In the genomic region with DNA sequence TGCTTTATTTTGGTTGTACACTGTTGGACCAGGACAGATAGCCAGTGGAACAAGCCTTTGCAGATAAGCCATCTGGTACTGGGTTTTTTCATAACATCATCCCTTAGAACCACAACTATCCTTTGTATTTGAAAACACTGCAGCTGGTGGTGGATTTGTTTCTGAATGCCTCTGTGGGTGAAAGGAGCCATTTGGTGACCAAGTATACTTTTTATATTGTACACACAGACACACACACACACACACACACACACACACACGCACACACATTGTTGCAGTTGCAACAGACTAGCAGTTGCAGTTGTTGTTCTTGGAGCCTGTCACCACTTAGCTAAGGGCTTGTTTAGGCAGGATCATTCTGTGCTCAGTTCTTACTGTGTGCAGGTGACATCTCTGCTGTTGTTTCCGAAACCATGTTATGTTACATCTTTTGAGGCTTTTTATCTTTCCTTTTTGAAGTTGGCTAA, we compare ENCODE assay signal across 13 cellular contexts. TPM values are rescaled to one million over a fixed set of nuclear protein-coding genes. Genes with fewer than 3 reads are reported as not detected.
DNase-seq lines count a peak whose midpoint lies in the region; ATAC-seq lines count a peak whose summit lies in the region.
"Had no signal": no experiment of that assay in that cellular context is flagged by ENCODE, and none has a peak within 500 bp of the region (broad histone marks: within the 10 kb centered on the region; RNA-seq: fewer than 3 reads in every experiment).

No MANE protein-coding gene starts in this region.

- no peak overlapping the region for H3K27ac Mint-ChIP-seq in activated T-cell treated with anti-CD3 and anti-CD28 coated beads, Interleukin-2, amount 50 U/mL, for 72 hours
- no peak overlapping the region for H3K27ac Mint-ChIP-seq in naive thymus-derived CD8-positive, alpha-beta T cell
- H3K27ac Mint-ChIP-seq: CD4-positive, alpha-beta T cell; T-cell had no signal

- DNase-seq in anterior cingulate cortex (lab: John Stamatoyannopoulos, UW) (peak in 38 of 58 donors; percentile 4 to 66 (median 32)), medulla oblongata (ENCODE audit: extremely low spot score) (peak; percentile 42), SKM-1 treated with dmso at 0.1 percent for 144 hours (lab: John Stamatoyannopoulos, UW; ENCODE audit: unreplicated experiment) (no peak), LoVo (ENCODE audit: low spot score) (no peak)
- DNase-seq in activated T-cell treated with anti-CD3 and anti-CD28 coated beads, Interleukin-2, amount 50 U/mL, for 72 hours: no peak
- DNase-seq in naive thymus-derived CD8-positive, alpha-beta T cell: no peak
- DNase-seq: CD4-positive, alpha-beta T cell; Karpas-422; NCI-H69; T-cell had no signal

- no peaks in the 10 kb centered on the region for H3K36me3 Mint-ChIP-seq in activated T-cell treated with anti-CD3 and anti-CD28 coated beads, Interleukin-2, amount 50 U/mL, for 72 hours (ENCODE audit: insufficient read depth in 2 of 2)
- H3K36me3 Mint-ChIP-seq in naive thymus-derived CD8-positive, alpha-beta T cell: peaks cover 0 to 5% (median 4%) of the 10 kb centered on the region in 3 donors

- no peaks in the 10 kb centered on the region for H3K27me3 Mint-ChIP-seq in activated T-cell treated with anti-CD3 and anti-CD28 coated beads, Interleukin-2, amount 50 U/mL, for 72 hours (ENCODE audit: low read depth)
- H3K27me3 Mint-ChIP-seq in naive thymus-derived CD8-positive, alpha-beta T cell: no peaks in the 10 kb centered on the region
- H3K27me3 Mint-ChIP-seq: CD4-positive, alpha-beta T cell; T-cell had no signal

- POLR2A ChIA-PET in naive thymus-derived CD8-positive, alpha-beta T cell (lab: Charles Lee): no interaction called here

- no peak overlapping the region for H3K4me3 Mint-ChIP-seq in activated T-cell treated with anti-CD3 and anti-CD28 coated beads, Interleukin-2, amount 50 U/mL, for 72 hours
- H3K4me3 Mint-ChIP-seq in naive thymus-derived CD8-positive, alpha-beta T cell: no peak overlapping the region
- H3K4me3 Mint-ChIP-seq: CD4-positive, alpha-beta T cell; T-cell had no signal

- H3K4me1 Mint-ChIP-seq in activated T-cell treated with anti-CD3 and anti-CD28 coated beads, Interleukin-2, amount 50 U/mL, for 72 hours (ENCODE audit: low read depth): no peaks in the 10 kb centered on the region
- H3K4me1 Mint-ChIP-seq in naive thymus-derived CD8-positive, alpha-beta T cell: no peaks in the 10 kb centered on the region
- H3K4me1 Mint-ChIP-seq: T-cell had no signal

- peaks cover 0 to 2% of the 10 kb centered on the region in 2 donors for H3K9me3 Mint-ChIP-seq in activated T-cell treated with anti-CD3 and anti-CD28 coated beads, Interleukin-2, amount 50 U/mL, for 72 hours
- no peaks in the 10 kb centered on the region for H3K9me3 Mint-ChIP-seq in naive thymus-derived CD8-positive, alpha-beta T cell
- H3K9me3 Mint-ChIP-seq: CD4-positive, alpha-beta T cell; T-cell had no signal

- peak; percentile 11 for ATAC-seq in GM18519 (IDR thresholded peaks at IDR 0.05; ENCODE audit: low FRiP score, unreplicated experiment)
- ATAC-seq in HG02588 (IDR thresholded peaks at IDR 0.05; ENCODE audit: unreplicated experiment): peak; percentile 42
- no peak for ATAC-seq in activated T-cell treated with anti-CD3 and anti-CD28 coated beads, Interleukin-2, amount 50 U/mL, for 72 hours (replicated peaks in 1 of 2)
- no peak for ATAC-seq in naive thymus-derived CD8-positive, alpha-beta T cell
- ATAC-seq: T-cell had no signal

RNA-seq across cellular contexts. Expression of a gene that starts 22.9 kb away (rescaled TPM):
- under 1 TPM; 0.10 to 0.19 TPM for total RNA-seq in activated T-cell treated with anti-CD3 and anti-CD28 coated beads, Interleukin-2, amount 50 U/mL, for 72 hours
- under 1 TPM in 1 of 2 experiments, not detected in 1; 0.18 TPM for total RNA-seq in naive thymus-derived CD8-positive, alpha-beta T cell
- polyA plus RNA-seq in naive thymus-derived CD8-positive, alpha-beta T cell: not detected
- total RNA-seq: mononuclear cell had no signal

Comparison
In these comparisons a context has a peak if more than half of its experiments do, and no peak if none do; other contexts are left out.
1. ATAC-seq: peak in GM18519 (single experiment) and HG02588 (single experiment); none in activated T-cell treated with anti-CD3 and anti-CD28 coated beads, Interleukin-2, amount 50 U/mL, for 72 hours (0 of 2) and naive thymus-derived CD8-positive, alpha-beta T cell (0 of 2).
2. DNase-seq: peak in anterior cingulate cortex (38 of 58) and medulla oblongata (single experiment); none in activated T-cell treated with anti-CD3 and anti-CD28 coated beads, Interleukin-2, amount 50 U/mL, for 72 hours (0 of 2), naive thymus-derived CD8-positive, alpha-beta T cell (0 of 10), SKM-1 treated with dmso at 0.1 percent for 144 hours (single experiment) and LoVo (single experiment).